ENCODE assay signal across 24 cellular contexts in the genomic region with DNA sequence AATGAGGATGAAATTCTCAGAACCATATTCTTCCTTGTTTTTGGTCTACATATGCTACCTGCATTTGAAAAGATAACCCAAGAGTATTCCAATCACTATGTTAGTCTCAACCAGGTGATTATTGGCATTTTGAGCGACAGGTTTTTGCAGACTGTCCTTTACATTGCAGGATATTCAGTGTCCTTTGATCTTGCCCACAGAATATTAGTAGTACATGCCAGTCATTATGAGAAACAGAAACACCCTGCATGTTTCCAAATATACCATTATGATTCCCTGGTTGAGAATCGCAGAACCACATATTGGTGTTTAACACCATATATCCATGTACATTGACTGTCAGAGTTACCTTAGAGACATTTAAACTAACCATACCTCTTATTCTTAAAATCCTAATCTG. TPM values are rescaled to one million over a fixed set of nuclear protein-coding genes. Genes with fewer than 3 reads are reported as not detected.
DNase-seq lines count a peak whose midpoint lies in the region; ATAC-seq and TF ChIP-seq lines count a peak whose summit lies in the region.
"Had no signal": no experiment of that assay in that cellular context is flagged by ENCODE, and none has a peak within 500 bp of the region (broad histone marks: within the 10 kb centered on the region; RNA-seq: fewer than 3 reads in every experiment).

No MANE protein-coding gene starts in this region.

- intact Hi-C loops in naive thymus-derived CD4-positive, alpha-beta T cell (cut with micrococcal nuclease) = loop anchor here (1.0 to 5.0 kb wide), 2 partner anchors 31 to 37 kb away; a partner anchor contains a TSS

- no peak overlapping the region for H3K4me2 ChIP-seq in osteoblast (ENCODE audit: insufficient read depth, low read length)
- H3K4me2 ChIP-seq: hepatocyte had no signal

- CTCF ChIA-PET in naive thymus-derived CD4-positive, alpha-beta T cell (lab: Charles Lee) = no interaction called here

- H3K36me3 Mint-ChIP-seq in activated T-cell treated with anti-CD3 and anti-CD28 coated beads, Interleukin-2, amount 50 U/mL, for 72 hours (ENCODE audit: insufficient read depth in 2 of 2) = peaks cover 12 to 48% of the 10 kb centered on the region in 2 donors
- peaks cover 15 to 55% (median 47%) of the 10 kb centered on the region in 5 donors for H3K36me3 Mint-ChIP-seq in naive thymus-derived CD4-positive, alpha-beta T cell

- no peaks in the 10 kb centered on the region for H3K4me1 ChIP-seq in naive thymus-derived CD4-positive, alpha-beta T cell (ENCODE audit: control insufficient read depth in 2 of 2, insufficient read depth in 2 of 2, low read length in 2 of 2)
- H3K4me1 ChIP-seq in osteoblast (ENCODE audit: insufficient read depth, low read length) = no peaks in the 10 kb centered on the region
- H3K4me1 ChIP-seq: BE2C, testis, uterus had no signal

- H3K27me3 ChIP-seq in naive thymus-derived CD4-positive, alpha-beta T cell (ENCODE audit: control insufficient read depth in 2 of 2, insufficient read depth in 2 of 2, low read length in 2 of 2) = no peaks in the 10 kb centered on the region
- H3K27me3 ChIP-seq in osteoblast (ENCODE audit: insufficient read depth, low read length) = no peaks in the 10 kb centered on the region
- H3K27me3 ChIP-seq: BE2C, hepatocyte, SJSA1, testis, uterus had no signal

- no peak overlapping the region for H3K4me3 Mint-ChIP-seq in activated T-cell treated with anti-CD3 and anti-CD28 coated beads, Interleukin-2, amount 50 U/mL, for 72 hours
- no peak overlapping the region for H3K4me3 Mint-ChIP-seq in naive thymus-derived CD4-positive, alpha-beta T cell

- TF ChIP-seq CTCF in GM13976 (IDR thresholded peaks at IDR 0.05; ENCODE audit: borderline replicate concordance, control extremely low read depth, extremely low read depth, insufficient read depth, missing control alignments) (no peak), osteoblast (IDR thresholded peaks at IDR 0.05; ENCODE audit: extremely low read depth, low read depth, low read length) (no peak)

- no peak overlapping the region for H3K27ac ChIP-seq in naive thymus-derived CD4-positive, alpha-beta T cell (ENCODE audit: low read depth, low read length)
- no peak overlapping the region for H3K27ac ChIP-seq in osteoblast (ENCODE audit: low read depth, low read length)
- H3K27ac ChIP-seq: hepatocyte, HL-60, SJSA1, testis, uterus had no signal

- H2AFZ ChIP-seq in osteoblast (ENCODE audit: low read length) = no peak overlapping the region
- H2AFZ ChIP-seq: hepatocyte had no signal

- peak overlapping the region; percentile 46 for H3K27ac Mint-ChIP-seq in activated T-cell treated with anti-CD3 and anti-CD28 coated beads, Interleukin-2, amount 50 U/mL, for 72 hours
- peak overlapping the region in 5 of 9 donors; percentile 7 to 69 (median 26) for H3K27ac Mint-ChIP-seq in naive thymus-derived CD4-positive, alpha-beta T cell

- in situ Hi-C loops in GM13976 (cut with MboI; ENCODE audit: low sequenced_read_pairs, unreplicated experiment) = no loop called here

- no peak for ATAC-seq in activated T-cell treated with anti-CD3 and anti-CD28 coated beads, Interleukin-2, amount 50 U/mL, for 72 hours (replicated peaks in 1 of 2)
- ATAC-seq in GM18870 (IDR thresholded peaks at IDR 0.05; ENCODE audit: unreplicated experiment) = peak; percentile 42
- ATAC-seq in HG03439 (IDR thresholded peaks at IDR 0.05; ENCODE audit: unreplicated experiment) = peak; percentile 43
- no peak for ATAC-seq in naive thymus-derived CD4-positive, alpha-beta T cell
- ATAC-seq: esophagus mucosa had no signal

- H3K27me3 Mint-ChIP-seq in activated T-cell treated with anti-CD3 and anti-CD28 coated beads, Interleukin-2, amount 50 U/mL, for 72 hours (ENCODE audit: low read depth) = no peaks in the 10 kb centered on the region
- no peaks in the 10 kb centered on the region for H3K27me3 Mint-ChIP-seq in naive thymus-derived CD4-positive, alpha-beta T cell

- POLR2A ChIA-PET in naive thymus-derived CD4-positive, alpha-beta T cell (lab: Charles Lee) = interaction anchor here (1.5 kb wide), 1 partner anchor 10 kb away, joined by 7 read pairs; no protein-coding TSS in a partner anchor

- no peak for DNase-seq in activated T-cell treated with anti-CD3 and anti-CD28 coated beads, Interleukin-2, amount 50 U/mL, for 72 hours
- no peak for DNase-seq in activated T-cell treated with anti-CD3 and anti-CD28 coated beads, Interleukin-2, amount 50 U/mL, for 48 hours
- no peak for DNase-seq in naive thymus-derived CD4-positive, alpha-beta T cell
- no peak for DNase-seq in GM13976 (ENCODE audit: low spot score)
- DNase-seq in osteoblast (ENCODE audit: insufficient read length, low spot score, missing footprints) = no peak
- no peak for DNase-seq in NAMALWA (ENCODE audit: low spot score)
- DNase-seq: amniotic stem cell; BE2C; cortex of kidney; GF-D8; mesenchymal stem cell; NCI-H1092; NCI-H1930; small intestine; stimulated activated CD4-positive, alpha-beta T cell treated with anti-CD3 and anti-CD28 coated beads, Interleukin-1b, Interleukin-23, amount 100 ng/mL, for 48 hours; T-helper 1 cell; testis; uterus had no signal

- no peak overlapping the region for H3K4me3 ChIP-seq in naive thymus-derived CD4-positive, alpha-beta T cell (ENCODE audit: low read length)
- H3K4me3 ChIP-seq in osteoblast (ENCODE audit: insufficient read depth, low read length) = no peak overlapping the region
- H3K4me3 ChIP-seq: hepatocyte, SJSA1, testis, uterus had no signal

- H3K36me3 ChIP-seq in naive thymus-derived CD4-positive, alpha-beta T cell (ENCODE audit: control insufficient read depth in 2 of 3, insufficient read depth in 3 of 3, low read length in 3 of 3) = peaks cover 10 to 67% (median 32%) of the 10 kb centered on the region in 3 experiments
- peaks cover 97% of the 10 kb centered on the region for H3K36me3 ChIP-seq in osteoblast (ENCODE audit: insufficient read depth, low read length)
- H3K36me3 ChIP-seq: uterus had no signal

- peaks cover 2% of the 10 kb centered on the region for H3K79me2 ChIP-seq in osteoblast (ENCODE audit: insufficient read depth, low read length)
- H3K79me2 ChIP-seq: hepatocyte had no signal

- H3K9me3 ChIP-seq in naive thymus-derived CD4-positive, alpha-beta T cell (ENCODE audit: control insufficient read depth in 2 of 3, low read length in 3 of 3) = no peaks in the 10 kb centered on the region
- no peaks in the 10 kb centered on the region for H3K9me3 ChIP-seq in osteoblast (ENCODE audit: low read depth, low read length)
- H3K9me3 ChIP-seq: BE2C, SJSA1, testis, uterus had no signal

- H3K4me1 Mint-ChIP-seq in activated T-cell treated with anti-CD3 and anti-CD28 coated beads, Interleukin-2, amount 50 U/mL, for 72 hours (ENCODE audit: low read depth) = peaks cover 6% of the 10 kb centered on the region
- H3K4me1 Mint-ChIP-seq in naive thymus-derived CD4-positive, alpha-beta T cell = peaks cover 2 to 54% (median 30%) of the 10 kb centered on the region in 7 donors

- H3K9me3 Mint-ChIP-seq in activated T-cell treated with anti-CD3 and anti-CD28 coated beads, Interleukin-2, amount 50 U/mL, for 72 hours = no peaks in the 10 kb centered on the region
- no peaks in the 10 kb centered on the region for H3K9me3 Mint-ChIP-seq in naive thymus-derived CD4-positive, alpha-beta T cell

- no peaks in the 10 kb centered on the region for H4K20me1 ChIP-seq in osteoblast (ENCODE audit: insufficient read depth, low read length)

RNA-seq across cellular contexts. Expression of a gene that starts 30.6 kb away (rescaled TPM):
- 10 to 100 TPM; 58.6 to 65.6 TPM for total RNA-seq in activated T-cell treated with anti-CD3 and anti-CD28 coated beads, Interleukin-2, amount 50 U/mL, for 72 hours
- total RNA-seq in naive thymus-derived CD4-positive, alpha-beta T cell = 100 to 1,000 TPM in 4 of 5 experiments, 10 to 100 TPM in 1; 50.0 to 153 (median 125) TPM
- polyA plus RNA-seq in naive thymus-derived CD4-positive, alpha-beta T cell = 100 to 1,000 TPM in 1 of 2 donors, 10 to 100 TPM in 1; 81.3 to 111 TPM
- 31.2 and 35.5 TPM in 2 replicates for total RNA-seq in osteoblast

RNA-seq across cellular contexts. Expression of a gene that starts 36.7 kb away (rescaled TPM):
- total RNA-seq in activated T-cell treated with anti-CD3 and anti-CD28 coated beads, Interleukin-2, amount 50 U/mL, for 72 hours = 100 to 1,000 TPM in 1 of 2 donors, 10 to 100 TPM in 1; 90.0 to 103 TPM
- 100 to 1,000 TPM; 118 to 159 (median 131) TPM for total RNA-seq in naive thymus-derived CD4-positive, alpha-beta T cell
- 10 to 100 TPM; 33.9 to 36.2 TPM for polyA plus RNA-seq in naive thymus-derived CD4-positive, alpha-beta T cell
- 70.6 and 77.5 TPM in 2 replicates for total RNA-seq in osteoblast

Comparison
In these comparisons a context has a peak if more than half of its experiments do, and no peak if none do; other contexts are left out.
1. ATAC-seq: peak in GM18870 (single experiment) and HG03439 (single experiment); none in activated T-cell treated with anti-CD3 and anti-CD28 coated beads, Interleukin-2, amount 50 U/mL, for 72 hours (0 of 2) and naive thymus-derived CD4-positive, alpha-beta T cell (single experiment).